In the genomic region with DNA sequence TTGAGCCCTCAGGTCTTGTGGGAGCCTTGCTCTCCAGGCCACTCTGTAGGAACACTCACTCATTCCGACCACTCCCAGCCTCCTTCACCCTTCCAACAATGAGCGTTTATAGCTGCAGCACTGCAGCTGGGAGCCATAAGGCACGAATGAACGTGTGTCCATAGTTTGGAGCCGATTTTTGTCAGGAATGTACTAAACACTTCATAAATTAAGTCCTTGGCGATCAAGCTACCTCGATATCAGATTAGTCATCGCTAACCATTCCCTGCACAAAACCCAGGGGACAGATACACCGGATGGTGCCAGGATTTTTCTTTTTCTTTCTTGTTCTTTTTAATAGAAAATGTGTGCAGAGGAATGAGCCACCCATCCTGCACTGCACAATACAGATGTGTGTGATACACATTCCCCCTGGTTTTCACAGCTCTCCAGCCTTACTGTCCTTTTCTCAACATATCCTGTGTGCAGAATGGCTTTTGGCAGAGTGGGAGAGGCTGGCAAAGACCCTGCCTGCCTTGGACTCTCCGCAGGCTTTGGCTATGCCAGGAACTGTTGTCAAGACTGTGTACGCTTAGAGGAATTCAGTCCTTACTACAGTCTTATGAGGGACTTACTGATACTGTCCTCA, we compare ENCODE assay signal across 1 cellular context.
TF ChIP-seq lines count a peak whose summit lies in the region.

No MANE protein-coding gene starts in this region.

TF ChIP-seq in IMR-90, 13 proteins besides CTCF, POLR2A, EP300 and RAD21:
- TF ChIP-seq BHLHE40 (IDR thresholded peaks at IDR 0.05; ENCODE audit: low read depth, low read length), result no peak
- TF ChIP-seq, protein P1, sequence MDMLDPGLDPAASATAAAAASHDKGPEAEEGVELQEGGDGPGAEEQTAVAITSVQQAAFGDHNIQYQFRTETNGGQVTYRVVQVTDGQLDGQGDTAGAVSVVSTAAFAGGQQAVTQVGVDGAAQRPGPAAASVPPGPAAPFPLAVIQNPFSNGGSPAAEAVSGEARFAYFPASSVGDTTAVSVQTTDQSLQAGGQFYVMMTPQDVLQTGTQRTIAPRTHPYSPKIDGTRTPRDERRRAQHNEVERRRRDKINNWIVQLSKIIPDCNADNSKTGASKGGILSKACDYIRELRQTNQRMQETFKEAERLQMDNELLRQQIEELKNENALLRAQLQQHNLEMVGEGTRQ (IDR thresholded peaks at IDR 0.05; ENCODE audit: low read depth, low read length), result no peak
- TF ChIP-seq CEBPB (IDR thresholded peaks at IDR 0.05; ENCODE audit: low read depth, low read length), result no peak
- TF ChIP-seq FOS (IDR thresholded peaks at IDR 0.05; ENCODE audit: low read depth, low read length), result no peak
- no peak for TF ChIP-seq SMC3 (IDR thresholded peaks at IDR 0.05; ENCODE audit: low read depth, low read length)
- no peak for TF ChIP-seq MAFK (IDR thresholded peaks at IDR 0.05; ENCODE audit: low read depth, low read length)
- TF ChIP-seq NFE2L2 (IDR thresholded peaks at IDR 0.05; ENCODE audit: low read depth, low read length), result no peak
- no peak for TF ChIP-seq MAZ (IDR thresholded peaks at IDR 0.05; ENCODE audit: borderline replicate concordance, low read depth, low read length)
- TF ChIP-seq MXI1 (IDR thresholded peaks at IDR 0.05; ENCODE audit: borderline replicate concordance, low read depth, low read length), result no peak
- TF ChIP-seq, protein P2, sequence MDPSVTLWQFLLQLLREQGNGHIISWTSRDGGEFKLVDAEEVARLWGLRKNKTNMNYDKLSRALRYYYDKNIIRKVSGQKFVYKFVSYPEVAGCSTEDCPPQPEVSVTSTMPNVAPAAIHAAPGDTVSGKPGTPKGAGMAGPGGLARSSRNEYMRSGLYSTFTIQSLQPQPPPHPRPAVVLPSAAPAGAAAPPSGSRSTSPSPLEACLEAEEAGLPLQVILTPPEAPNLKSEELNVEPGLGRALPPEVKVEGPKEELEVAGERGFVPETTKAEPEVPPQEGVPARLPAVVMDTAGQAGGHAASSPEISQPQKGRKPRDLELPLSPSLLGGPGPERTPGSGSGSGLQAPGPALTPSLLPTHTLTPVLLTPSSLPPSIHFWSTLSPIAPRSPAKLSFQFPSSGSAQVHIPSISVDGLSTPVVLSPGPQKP (IDR thresholded peaks at IDR 0.05; ENCODE audit: borderline replicate concordance, low read depth, low read length), result no peak
- no peak for TF ChIP-seq CHD1 (IDR thresholded peaks at IDR 0.05; ENCODE audit: low read depth, low read length)
- no peak for TF ChIP-seq RCOR1 (IDR thresholded peaks at IDR 0.05; ENCODE audit: insufficient replicate concordance, low read length)
- no peak for TF ChIP-seq RFX5 (IDR thresholded peaks at IDR 0.05; ENCODE audit: low read depth, low read length)
